ENCODE assay signal across 1 cellular context in the genomic region with DNA sequence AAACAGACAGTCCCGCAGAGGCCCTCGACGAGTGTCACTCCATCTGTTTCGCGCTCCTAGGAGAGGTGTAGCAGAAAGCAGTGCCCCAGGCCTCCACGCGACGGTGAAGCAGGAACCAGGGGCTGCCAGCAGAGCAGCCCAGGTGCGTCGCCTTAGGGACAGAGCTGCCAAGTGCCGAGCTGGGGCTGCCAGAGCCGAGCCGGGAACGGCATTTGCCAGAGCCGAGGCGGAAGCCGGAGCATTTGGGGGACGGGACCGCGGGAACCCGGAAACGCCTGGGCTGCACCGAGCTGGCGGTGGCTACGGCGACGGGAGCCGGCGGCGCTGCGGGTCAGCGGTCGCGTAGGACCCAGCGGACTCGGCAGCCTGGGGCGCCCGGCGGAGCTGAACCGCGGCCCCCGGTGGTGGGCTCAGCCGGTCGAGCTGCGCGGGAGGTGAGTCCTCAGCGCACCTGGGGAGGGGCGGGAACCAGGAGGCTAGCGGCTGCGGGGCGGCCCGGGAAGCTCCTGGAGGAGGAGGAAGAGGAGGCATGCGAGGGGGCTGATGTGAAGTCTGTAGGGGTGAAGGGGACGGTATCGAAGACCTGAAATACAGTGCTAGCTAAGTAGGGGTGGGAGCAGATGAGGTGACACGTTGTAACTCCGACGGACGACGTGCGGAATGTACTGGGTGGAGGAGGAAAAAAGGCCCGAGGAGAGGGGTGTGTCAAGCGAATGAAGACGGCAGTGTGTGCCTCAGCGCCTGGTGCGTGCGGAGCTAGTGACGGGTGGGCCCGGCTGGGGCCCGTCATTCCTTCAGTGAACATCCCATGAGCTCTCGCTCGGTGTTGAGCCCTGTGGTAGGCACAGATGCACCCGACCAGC.
TF ChIP-seq lines count a peak whose summit lies in the region.

Gene SLC35A3 (plus strand): TSS at position 268 of the 863 bp plus-strand sequence. CDS start 23,559 bp downstream, outside the sequence.

TF ChIP-seq in K562, 482 proteins besides CTCF, POLR2A, EP300 and RAD21 (continued from another document and continues in another):
- TF ChIP-seq, protein P1, sequence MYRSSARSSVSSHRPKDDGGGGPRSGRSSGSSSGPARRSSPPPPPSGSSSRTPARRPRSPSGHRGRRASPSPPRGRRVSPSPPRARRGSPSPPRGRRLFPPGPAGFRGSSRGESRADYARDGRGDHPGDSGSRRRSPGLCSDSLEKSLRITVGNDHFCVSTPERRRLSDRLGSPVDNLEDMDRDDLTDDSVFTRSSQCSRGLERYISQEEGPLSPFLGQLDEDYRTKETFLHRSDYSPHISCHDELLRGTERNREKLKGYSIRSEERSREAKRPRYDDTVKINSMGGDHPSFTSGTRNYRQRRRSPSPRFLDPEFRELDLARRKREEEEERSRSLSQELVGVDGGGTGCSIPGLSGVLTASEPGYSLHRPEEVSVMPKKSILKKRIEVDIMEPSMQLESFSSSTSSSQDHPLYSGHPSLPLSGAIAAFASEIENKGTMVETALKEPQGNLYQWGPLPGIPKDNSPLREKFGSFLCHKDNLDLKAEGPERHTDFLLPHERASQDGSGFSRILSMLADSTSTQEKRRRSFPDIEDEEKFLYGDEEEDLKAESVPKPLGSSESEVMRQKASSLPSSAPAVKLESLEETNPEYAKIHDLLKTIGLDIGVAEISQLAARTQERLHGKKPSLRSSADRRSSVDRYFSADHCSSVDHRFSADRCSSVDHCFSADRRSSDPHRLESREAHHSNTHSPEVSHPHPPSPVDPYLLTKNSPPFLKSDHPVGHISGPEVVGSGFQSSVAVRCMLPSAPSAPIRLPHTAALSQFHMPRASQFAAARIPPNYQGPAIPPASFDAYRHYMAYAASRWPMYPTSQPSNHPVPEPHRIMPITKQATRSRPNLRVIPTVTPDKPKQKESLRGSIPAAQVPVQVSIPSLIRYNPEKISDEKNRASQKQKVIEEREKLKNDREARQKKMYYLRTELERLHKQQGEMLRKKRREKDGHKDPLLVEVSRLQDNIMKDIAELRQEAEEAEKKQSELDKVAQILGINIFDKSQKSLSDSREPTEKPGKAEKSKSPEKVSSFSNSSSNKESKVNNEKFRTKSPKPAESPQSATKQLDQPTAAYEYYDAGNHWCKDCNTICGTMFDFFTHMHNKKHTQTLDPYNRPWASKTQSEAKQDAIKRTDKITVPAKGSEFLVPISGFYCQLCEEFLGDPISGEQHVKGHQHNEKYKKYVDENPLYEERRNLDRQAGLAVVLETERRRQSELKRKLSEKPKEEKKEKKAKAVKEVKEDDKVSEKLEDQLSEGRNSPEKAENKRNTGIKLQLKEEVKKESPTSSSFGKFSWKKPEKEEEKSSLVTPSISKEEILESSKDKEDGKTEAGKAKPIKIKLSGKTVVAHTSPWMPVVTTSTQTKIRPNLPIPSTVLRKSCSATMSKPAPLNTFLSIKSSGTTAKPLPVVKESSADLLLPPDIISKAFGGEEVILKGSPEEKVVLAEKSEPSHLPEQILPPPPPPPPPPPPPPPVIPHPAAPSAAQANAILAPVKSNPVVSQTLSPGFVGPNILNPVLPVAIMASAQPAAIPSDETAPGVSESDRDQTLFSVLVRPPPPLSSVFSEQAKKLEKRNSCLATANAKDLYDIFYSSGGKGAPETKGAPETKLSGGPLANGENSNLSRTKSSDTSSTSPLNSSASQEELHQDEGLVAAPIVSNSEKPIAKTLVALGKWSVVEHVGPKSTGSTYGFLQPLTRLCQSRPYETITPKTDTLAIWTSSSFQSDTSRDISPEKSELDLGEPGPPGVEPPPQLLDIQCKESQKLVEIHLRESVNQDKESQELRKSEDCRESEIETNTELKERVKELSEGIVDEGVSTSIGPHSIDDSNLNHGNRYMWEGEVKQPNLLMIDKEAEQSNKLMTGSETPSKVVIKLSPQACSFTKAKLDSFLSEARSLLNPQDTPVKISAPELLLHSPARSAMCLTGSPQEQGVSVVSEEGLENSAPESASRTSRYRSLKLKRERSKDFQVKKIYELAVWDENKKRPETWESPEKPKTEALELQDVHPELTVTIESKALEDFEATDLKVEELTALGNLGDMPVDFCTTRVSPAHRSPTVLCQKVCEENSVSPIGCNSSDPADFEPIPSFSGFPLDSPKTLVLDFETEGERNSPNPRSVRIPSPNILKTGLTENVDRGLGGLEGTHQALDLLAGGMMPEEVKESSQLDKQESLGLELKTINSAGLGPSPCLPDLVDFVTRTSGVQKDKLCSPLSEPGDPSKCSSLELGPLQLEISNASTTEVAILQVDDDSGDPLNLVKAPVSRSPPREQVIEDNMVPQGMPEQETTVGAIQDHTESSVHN (IDR thresholded peaks at IDR 0.05; ENCODE audit: borderline replicate concordance in 1 of 2, low read depth in 1 of 2) = no peak
- TF ChIP-seq SMC3 (conservative IDR thresholded peaks at IDR 0.05; ENCODE audit: insufficient read depth, low read depth, low read length) = no peak; the same call in 1 of the 2 replicates
- TF ChIP-seq, protein P2, sequence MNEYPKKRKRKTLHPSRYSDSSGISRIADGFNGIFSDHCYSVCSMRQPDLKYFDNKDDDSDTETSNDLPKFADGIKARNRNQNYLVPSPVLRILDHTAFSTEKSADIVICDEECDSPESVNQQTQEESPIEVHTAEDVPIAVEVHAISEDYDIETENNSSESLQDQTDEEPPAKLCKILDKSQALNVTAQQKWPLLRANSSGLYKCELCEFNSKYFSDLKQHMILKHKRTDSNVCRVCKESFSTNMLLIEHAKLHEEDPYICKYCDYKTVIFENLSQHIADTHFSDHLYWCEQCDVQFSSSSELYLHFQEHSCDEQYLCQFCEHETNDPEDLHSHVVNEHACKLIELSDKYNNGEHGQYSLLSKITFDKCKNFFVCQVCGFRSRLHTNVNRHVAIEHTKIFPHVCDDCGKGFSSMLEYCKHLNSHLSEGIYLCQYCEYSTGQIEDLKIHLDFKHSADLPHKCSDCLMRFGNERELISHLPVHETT (CRISPR knock-in tag; conservative IDR thresholded peaks at IDR 0.05 in 1 of 2, IDR thresholded peaks at IDR 0.05 in 1 of 2) = peak in 1 of 2 experiments; percentile 88; a peak in 2 of 4 replicates
- peak; percentile 49 to 57; a peak in 3 of 4 replicates for TF ChIP-seq SIX5 (IDR thresholded peaks at IDR 0.05; ENCODE audit: borderline replicate concordance in 1 of 2, insufficient read depth in 1 of 2, low read depth in 1 of 2, low read length in 2 of 2)
- no peak; the same call in 1 of the 2 replicates for TF ChIP-seq FOXP4 (CRISPR knock-in tag; IDR thresholded peaks at IDR 0.05; ENCODE audit: borderline replicate concordance)
- TF ChIP-seq ZNF23 (CRISPR knock-in tag; IDR thresholded peaks at IDR 0.05) = no peak
- TF ChIP-seq, protein P3, sequence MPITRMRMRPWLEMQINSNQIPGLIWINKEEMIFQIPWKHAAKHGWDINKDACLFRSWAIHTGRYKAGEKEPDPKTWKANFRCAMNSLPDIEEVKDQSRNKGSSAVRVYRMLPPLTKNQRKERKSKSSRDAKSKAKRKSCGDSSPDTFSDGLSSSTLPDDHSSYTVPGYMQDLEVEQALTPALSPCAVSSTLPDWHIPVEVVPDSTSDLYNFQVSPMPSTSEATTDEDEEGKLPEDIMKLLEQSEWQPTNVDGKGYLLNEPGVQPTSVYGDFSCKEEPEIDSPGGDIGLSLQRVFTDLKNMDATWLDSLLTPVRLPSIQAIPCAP (CRISPR knock-in tag; IDR thresholded peaks at IDR 0.05; ENCODE audit: borderline replicate concordance) = no peak
- no peak for TF ChIP-seq CAMTA2 (CRISPR knock-in tag; conservative IDR thresholded peaks at IDR 0.05)
- TF ChIP-seq ZNF311 (CRISPR knock-in tag; IDR thresholded peaks at IDR 0.05) = no peak
- no peak for TF ChIP-seq HDAC3 (IDR thresholded peaks at IDR 0.05; ENCODE audit: borderline replicate concordance, partially characterized antibody)
- TF ChIP-seq NCOA4 (IDR thresholded peaks at IDR 0.05; ENCODE audit: partially characterized antibody) = no peak
- TF ChIP-seq ZBED1 (IDR thresholded peaks at IDR 0.05) = 0 out of 2 replicates have a peak, but pooled peaks have one; percentile 59
- TF ChIP-seq ZNF41 (CRISPR knock-in tag; conservative IDR thresholded peaks at IDR 0.05) = no peak
- TF ChIP-seq TAF7 (tag; IDR thresholded peaks at IDR 0.05) = peak; percentile 95
- TF ChIP-seq, protein P4, sequence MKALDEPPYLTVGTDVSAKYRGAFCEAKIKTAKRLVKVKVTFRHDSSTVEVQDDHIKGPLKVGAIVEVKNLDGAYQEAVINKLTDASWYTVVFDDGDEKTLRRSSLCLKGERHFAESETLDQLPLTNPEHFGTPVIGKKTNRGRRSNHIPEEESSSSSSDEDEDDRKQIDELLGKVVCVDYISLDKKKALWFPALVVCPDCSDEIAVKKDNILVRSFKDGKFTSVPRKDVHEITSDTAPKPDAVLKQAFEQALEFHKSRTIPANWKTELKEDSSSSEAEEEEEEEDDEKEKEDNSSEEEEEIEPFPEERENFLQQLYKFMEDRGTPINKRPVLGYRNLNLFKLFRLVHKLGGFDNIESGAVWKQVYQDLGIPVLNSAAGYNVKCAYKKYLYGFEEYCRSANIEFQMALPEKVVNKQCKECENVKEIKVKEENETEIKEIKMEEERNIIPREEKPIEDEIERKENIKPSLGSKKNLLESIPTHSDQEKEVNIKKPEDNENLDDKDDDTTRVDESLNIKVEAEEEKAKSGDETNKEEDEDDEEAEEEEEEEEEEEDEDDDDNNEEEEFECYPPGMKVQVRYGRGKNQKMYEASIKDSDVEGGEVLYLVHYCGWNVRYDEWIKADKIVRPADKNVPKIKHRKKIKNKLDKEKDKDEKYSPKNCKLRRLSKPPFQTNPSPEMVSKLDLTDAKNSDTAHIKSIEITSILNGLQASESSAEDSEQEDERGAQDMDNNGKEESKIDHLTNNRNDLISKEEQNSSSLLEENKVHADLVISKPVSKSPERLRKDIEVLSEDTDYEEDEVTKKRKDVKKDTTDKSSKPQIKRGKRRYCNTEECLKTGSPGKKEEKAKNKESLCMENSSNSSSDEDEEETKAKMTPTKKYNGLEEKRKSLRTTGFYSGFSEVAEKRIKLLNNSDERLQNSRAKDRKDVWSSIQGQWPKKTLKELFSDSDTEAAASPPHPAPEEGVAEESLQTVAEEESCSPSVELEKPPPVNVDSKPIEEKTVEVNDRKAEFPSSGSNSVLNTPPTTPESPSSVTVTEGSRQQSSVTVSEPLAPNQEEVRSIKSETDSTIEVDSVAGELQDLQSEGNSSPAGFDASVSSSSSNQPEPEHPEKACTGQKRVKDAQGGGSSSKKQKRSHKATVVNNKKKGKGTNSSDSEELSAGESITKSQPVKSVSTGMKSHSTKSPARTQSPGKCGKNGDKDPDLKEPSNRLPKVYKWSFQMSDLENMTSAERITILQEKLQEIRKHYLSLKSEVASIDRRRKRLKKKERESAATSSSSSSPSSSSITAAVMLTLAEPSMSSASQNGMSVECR (CRISPR knock-in tag; IDR thresholded peaks at IDR 0.05) = peak; percentile 92
- no peak for TF ChIP-seq RNF219 (CRISPR knock-in tag; IDR thresholded peaks at IDR 0.05)
- TF ChIP-seq ZNF766 (CRISPR knock-in tag; conservative IDR thresholded peaks at IDR 0.05) = peak; percentile 38; the same call in 1 of the 2 replicates
- TF ChIP-seq ZFPM2 (CRISPR knock-in tag; IDR thresholded peaks at IDR 0.05) = no peak
- no peak for TF ChIP-seq ZBTB34 (CRISPR knock-in tag; IDR thresholded peaks at IDR 0.05)
- TF ChIP-seq RBM17 (IDR thresholded peaks at IDR 0.05; ENCODE audit: borderline replicate concordance, low read depth, low read length) = no peak
- TF ChIP-seq ZNF12 (CRISPR knock-in tag; IDR thresholded peaks at IDR 0.05) = peak; percentile 51; the same call in 1 of the 2 replicates
- no peak for TF ChIP-seq ZNF197 (CRISPR knock-in tag; IDR thresholded peaks at IDR 0.05; ENCODE audit: low read depth)
- no peak; the same call in 1 of the 2 replicates for TF ChIP-seq TCF3 (CRISPR knock-in tag; IDR thresholded peaks at IDR 0.05)
- TF ChIP-seq NFIC (IDR thresholded peaks at IDR 0.05) = peak; percentile 68
- no peak for TF ChIP-seq TAL1 (IDR thresholded peaks at IDR 0.05)
- no peak for TF ChIP-seq SPI1 (IDR thresholded peaks at IDR 0.05; ENCODE audit: borderline replicate concordance, low read depth, low read length)
- TF ChIP-seq ELF1 (tag; IDR thresholded peaks at IDR 0.05) = peak; percentile 98
- no peak for TF ChIP-seq SMARCA5 (IDR thresholded peaks at IDR 0.05)
